Comparison of ENCODE assay signal across 12 cellular contexts in genomic region chr2:37625156-37625555, GRCh38. TPM values are rescaled to one million over a fixed set of nuclear protein-coding genes. Genes with fewer than 3 reads are reported as not detected.
DNase-seq lines count a peak whose midpoint lies in the region; ATAC-seq and TF ChIP-seq lines count a peak whose summit lies in the region.
"Had no signal": no experiment of that assay in that cellular context is flagged by ENCODE, and none has a peak within 500 bp of the region (broad histone marks: within the 10 kb centered on the region; RNA-seq: fewer than 3 reads in every experiment).

No MANE protein-coding gene starts in this region.

- H3K9me3 ChIP-seq in upper lobe of left lung, result no peaks in the 10 kb centered on the region
- H3K9me3 ChIP-seq: BLaER1 had no signal

- peaks cover 38% of the 10 kb centered on the region for H3K4me1 Mint-ChIP-seq in activated naive CD4-positive, alpha-beta T cell treated with anti-CD3 and anti-CD28 coated beads, Interleukin-2, amount 10 ng/mL, durations not matched to agents 7 days and 5 days
- peaks cover 42% of the 10 kb centered on the region for H3K4me1 Mint-ChIP-seq in activated T-helper 2 cell treated with anti-CD3 and anti-CD28 coated beads, Interferon-gamma antibody, Interleukin-2, Interleukin-4, amounts not matched to agents 10 μg/mL and 5 μg/mL and 100 μg/mL, durations not matched to agents 14 hours and 24 hours and 36 hours (ENCODE audit: low read depth)

- peak overlapping the region; percentile 84 for H3K27ac Mint-ChIP-seq in activated naive CD4-positive, alpha-beta T cell treated with anti-CD3 and anti-CD28 coated beads, Interleukin-2, amount 10 ng/mL, durations not matched to agents 7 days and 5 days
- peak overlapping the region; percentile 2 for H3K27ac Mint-ChIP-seq in activated T-helper 2 cell treated with anti-CD3 and anti-CD28 coated beads, Interferon-gamma antibody, Interleukin-2, Interleukin-4, amounts not matched to agents 10 μg/mL and 5 μg/mL and 100 μg/mL, durations not matched to agents 14 hours and 24 hours and 36 hours

- ATAC-seq in left ventricle myocardium superior (peak; percentile 51), upper lobe of left lung (ENCODE audit: low FRiP score in 2 of 2) (no peak)

- H3K4me3 ChIP-seq in upper lobe of left lung, result no peak overlapping the region
- H3K4me3 ChIP-seq: BLaER1, SK-N-MC had no signal

- intact Hi-C loops in activated T-helper 2 cell treated with anti-CD3 and anti-CD28 coated beads, Interferon-gamma antibody, Interleukin-2, Interleukin-4, amounts not matched to agents 10 μg/mL and 5 μg/mL and 100 μg/mL, durations not matched to agents 14 hours and 24 hours and 36 hours (cut with micrococcal nuclease), result loop anchor here (10.0 kb wide), 1 partner anchor 250 kb away; no protein-coding TSS in a partner anchor
- intact Hi-C loops in left ventricle myocardium superior (cut with micrococcal nuclease), result no loop called here

- TF ChIP-seq EP300 in upper lobe of left lung (IDR thresholded peaks at IDR 0.05), result no peak

- no peaks in the 10 kb centered on the region for H3K36me3 Mint-ChIP-seq in activated naive CD4-positive, alpha-beta T cell treated with anti-CD3 and anti-CD28 coated beads, Interleukin-2, amount 10 ng/mL, durations not matched to agents 7 days and 5 days
- H3K36me3 Mint-ChIP-seq in activated T-helper 2 cell treated with anti-CD3 and anti-CD28 coated beads, Interferon-gamma antibody, Interleukin-2, Interleukin-4, amounts not matched to agents 10 μg/mL and 5 μg/mL and 100 μg/mL, durations not matched to agents 14 hours and 24 hours and 36 hours (ENCODE audit: low read depth), result no peaks in the 10 kb centered on the region

- TF ChIP-seq CTCF in upper lobe of left lung (IDR thresholded peaks at IDR 0.05) (no peak), GM13976 (IDR thresholded peaks at IDR 0.05; ENCODE audit: borderline replicate concordance, control extremely low read depth, extremely low read depth, insufficient read depth, missing control alignments) (no peak), GM13977 (IDR thresholded peaks at IDR 0.05; ENCODE audit: extremely low read depth, insufficient read depth, missing control alignments) (no peak)

- no peak overlapping the region for H3K4me3 Mint-ChIP-seq in activated naive CD4-positive, alpha-beta T cell treated with anti-CD3 and anti-CD28 coated beads, Interleukin-2, amount 10 ng/mL, durations not matched to agents 7 days and 5 days
- H3K4me3 Mint-ChIP-seq in activated T-helper 2 cell treated with anti-CD3 and anti-CD28 coated beads, Interferon-gamma antibody, Interleukin-2, Interleukin-4, amounts not matched to agents 10 μg/mL and 5 μg/mL and 100 μg/mL, durations not matched to agents 14 hours and 24 hours and 36 hours (ENCODE audit: low read depth), result no peak overlapping the region

- no peaks in the 10 kb centered on the region for H3K27me3 Mint-ChIP-seq in activated naive CD4-positive, alpha-beta T cell treated with anti-CD3 and anti-CD28 coated beads, Interleukin-2, amount 10 ng/mL, durations not matched to agents 7 days and 5 days
- H3K27me3 Mint-ChIP-seq in activated T-helper 2 cell treated with anti-CD3 and anti-CD28 coated beads, Interferon-gamma antibody, Interleukin-2, Interleukin-4, amounts not matched to agents 10 μg/mL and 5 μg/mL and 100 μg/mL, durations not matched to agents 14 hours and 24 hours and 36 hours (ENCODE audit: low read depth), result no peaks in the 10 kb centered on the region

- peaks cover 5 to 17% (median 8%) of the 10 kb centered on the region in 4 donors for H3K4me1 ChIP-seq in upper lobe of left lung

- H3K9me3 Mint-ChIP-seq in activated naive CD4-positive, alpha-beta T cell treated with anti-CD3 and anti-CD28 coated beads, Interleukin-2, amount 10 ng/mL, durations not matched to agents 7 days and 5 days, result no peaks in the 10 kb centered on the region
- no peaks in the 10 kb centered on the region for H3K9me3 Mint-ChIP-seq in activated T-helper 2 cell treated with anti-CD3 and anti-CD28 coated beads, Interferon-gamma antibody, Interleukin-2, Interleukin-4, amounts not matched to agents 10 μg/mL and 5 μg/mL and 100 μg/mL, durations not matched to agents 14 hours and 24 hours and 36 hours

- no peaks in the 10 kb centered on the region for H3K36me3 ChIP-seq in upper lobe of left lung
- H3K36me3 ChIP-seq: BLaER1 had no signal

- H3K27ac ChIP-seq in upper lobe of left lung, result peak overlapping the region in 3 of 4 donors; percentile 4 to 19 (median 19)
- H3K27ac ChIP-seq: BLaER1, SK-N-MC had no signal

- DNase-seq in activated naive CD4-positive, alpha-beta T cell treated with anti-CD3 and anti-CD28 coated beads, Interleukin-2, amount 10 ng/mL, durations not matched to agents 7 days and 5 days, result no peak
- no peak for DNase-seq in activated naive CD4-positive, alpha-beta T cell treated with anti-CD3 and anti-CD28 coated beads, Interleukin-2, amount 50 U/mL, for 16 hours
- no peak for DNase-seq in activated T-helper 2 cell treated with anti-CD3 and anti-CD28 coated beads, Interferon-gamma antibody, Interleukin-2, Interleukin-4, amounts not matched to agents 10 μg/mL and 5 μg/mL and 100 μg/mL, durations not matched to agents 14 hours and 24 hours and 36 hours (ENCODE audit: low spot score)
- DNase-seq in left ventricle myocardium superior (no peak), upper lobe of left lung (no peak), T-helper 9 cell (no peak), GM13976 (ENCODE audit: low spot score) (no peak), GM13977 (ENCODE audit: low spot score) (no peak)
- DNase-seq: NCI-H1417 treated with DMSO at 0.1 percent for 48 hours; stimulated activated CD4-positive, alpha-beta T cell treated with anti-CD3 and anti-CD28 coated beads, Interleukin-15, amount 100 ng/mL, for 24 hours had no signal

- TF ChIP-seq POLR2A in upper lobe of left lung (IDR thresholded peaks at IDR 0.05), result no peak

- CTCF ChIA-PET in activated naive CD4-positive, alpha-beta T cell treated with anti-CD3 and anti-CD28 coated beads, Interleukin-2, amount 10 ng/mL, durations not matched to agents 7 days and 5 days (lab: Charles Lee), result interaction anchor here (1.0 kb wide), 1 partner anchor 23 kb away, joined by 3 read pairs; no protein-coding TSS in a partner anchor

- H3K27me3 ChIP-seq in upper lobe of left lung, result no peaks in the 10 kb centered on the region
- H3K27me3 ChIP-seq: BLaER1 had no signal

- in situ Hi-C loops in GM13976 (cut with MboI; ENCODE audit: low sequenced_read_pairs, unreplicated experiment) (no loop called here), GM13977 (cut with MboI; ENCODE audit: low pct_unique_long_range_greater_than_20kb, low sequenced_read_pairs, unreplicated experiment) (no loop called here)

RNA-seq across cellular contexts. Expression of gene CDC42EP3, which starts 46.3 kb away (rescaled TPM):
- 8.6 and 9.8 TPM in 2 replicates for total RNA-seq in activated T-helper 2 cell treated with anti-CD3 and anti-CD28 coated beads, Interferon-gamma antibody, Interleukin-2, Interleukin-4, amounts not matched to agents 10 μg/mL and 5 μg/mL and 100 μg/mL, durations not matched to agents 14 hours and 24 hours and 36 hours
- total RNA-seq in left ventricle myocardium superior (89.5 TPM), upper lobe of left lung (10 to 100 TPM; 24.5 to 76.2 (median 43.2) TPM)
